In the genomic region with DNA sequence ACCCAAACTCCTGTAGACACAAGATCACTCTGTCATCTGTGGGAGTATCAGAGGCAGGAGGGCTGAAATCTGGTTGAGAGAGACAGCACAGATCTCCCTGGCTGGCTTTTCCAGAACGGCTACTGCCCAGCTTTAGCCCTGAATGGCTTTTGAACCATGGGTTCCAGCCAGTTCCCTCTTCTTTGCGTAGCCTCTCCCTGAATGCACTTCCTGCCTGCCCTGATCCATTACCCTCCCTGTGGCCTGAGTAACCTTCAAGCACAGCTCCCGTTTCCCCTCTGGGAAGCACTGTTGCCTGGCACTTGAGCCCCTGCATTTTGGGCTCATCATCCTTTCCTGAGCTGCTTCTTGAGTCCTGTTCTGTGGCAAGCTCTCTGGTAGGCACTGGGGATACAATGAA, we compare ENCODE assay signal across 24 cellular contexts.
A peak's percentile ranks its signal among the peaks of the same experiment; 100 is the strongest.
DNase-seq lines count a peak whose midpoint lies in the region; ATAC-seq and TF ChIP-seq lines count a peak whose summit lies in the region.
"Had no signal": no experiment of that assay in that cellular context is flagged by ENCODE, and none has a peak within 500 bp of the region (broad histone marks: within the 10 kb centered on the region; RNA-seq: fewer than 3 reads in every experiment).

No MANE protein-coding gene starts in this region.

- peaks cover 3% of the 10 kb centered on the region; the same call in 2 of the 3 replicates for H3K36me3 Mint-ChIP-seq in GM23338 (ENCODE audit: low read depth)
- no peaks in the 10 kb centered on the region for H3K36me3 Mint-ChIP-seq in WTC11
- H3K36me3 Mint-ChIP-seq: activated CD4-positive, alpha-beta memory T cell treated with anti-CD3 and anti-CD28 coated beads for 36 hours; activated naive CD8-positive, alpha-beta T cell had no signal

- TF ChIP-seq POLR2A in testis (IDR thresholded peaks at IDR 0.05): no peak

- no peaks in the 10 kb centered on the region for H3K27me3 ChIP-seq in GM23338 (ENCODE audit: insufficient read depth)
- H3K27me3 ChIP-seq in neuronal stem cell (ENCODE audit: control insufficient read depth in 3 of 3, insufficient read depth in 3 of 3, low read depth in 1 of 3, low read length in 3 of 3): no peaks in the 10 kb centered on the region
- no peaks in the 10 kb centered on the region for H3K27me3 ChIP-seq in testis
- H3K27me3 ChIP-seq: BE2C, cardiac muscle cell had no signal

- POLR2A ChIA-PET in WTC11 (lab: Charles Lee): interaction anchor here (0.6 to 0.7 kb wide), 2 partner anchors 92 to 133 kb away, joined by 3 to 5 read pairs; no protein-coding TSS in a partner anchor

- H3K4me2 ChIP-seq in GM23338: no peak overlapping the region
- no peak overlapping the region for H3K4me2 ChIP-seq in neuronal stem cell (ENCODE audit: insufficient read depth, low read length, poor library complexity, severe bottlenecking)

- H3K9ac ChIP-seq in neuronal stem cell (ENCODE audit: low read depth, low read length, poor library complexity): peak overlapping the region; percentile 66

- H3K27ac ChIP-seq in GM23338 (ENCODE audit: low read depth) (peak overlapping the region; percentile 63; the same call in 1 of the 2 replicates), neuronal stem cell (replicated peaks; ENCODE audit: low read length) (no peak overlapping the region), testis (no peak overlapping the region)
- H3K27ac ChIP-seq: cardiac muscle cell had no signal

- CTCF ChIA-PET in WTC11 (lab: Charles Lee): interaction anchor here (0.9 to 2.9 kb wide), 9 partner anchors 9 to 137 kb away, joined by 3 to 12 read pairs (median 4); no protein-coding TSS in a partner anchor

- no peak overlapping the region for H3K14ac ChIP-seq in neuronal stem cell (ENCODE audit: low read length)

- no peak for DNase-seq in GM23338 (ENCODE audit: low spot score)
- no peak for DNase-seq in WTC11 (ENCODE audit: low spot score)
- DNase-seq in islet precursor cell: peak; percentile 49
- DNase-seq in neuronal stem cell (ENCODE audit: low spot score): no peak
- DNase-seq in NCI-H1930 (lab: John Stamatoyannopoulos, UW): no peak
- DNase-seq in testis: no peak
- no peak for DNase-seq in RPMI8226
- DNase-seq: activated CD4-positive, alpha-beta memory T cell treated with anti-CD3 and anti-CD28 coated beads for 36 hours; aorta; BE2C; COR-L47; DND-41; HCEC 1CT; NCI-H1092; NCI-H187 treated with DMSO at 0.1 percent for 48 hours; NCI-H2227 treated with DMSO at 0.1 percent for 48 hours; SHP77 treated with DMSO at 0.1 percent for 48 hours; stimulated activated CD8-positive, alpha-beta memory T cell treated with anti-CD3 and anti-CD28 coated beads, Interleukin-4, amount 100 ng/mL, for 48 hours; T1000 had no signal

- no peak overlapping the region for H2BK5ac ChIP-seq in neuronal stem cell (ENCODE audit: low read length)

- no peak overlapping the region for H2BK12ac ChIP-seq in neuronal stem cell (ENCODE audit: low read length)

- H3K9me3 Mint-ChIP-seq in GM23338 (no peaks in the 10 kb centered on the region), WTC11 (peaks cover 18% of the 10 kb centered on the region)
- H3K9me3 Mint-ChIP-seq: activated CD4-positive, alpha-beta memory T cell treated with anti-CD3 and anti-CD28 coated beads for 36 hours; activated T-helper 2 cell treated with anti-CD3 and anti-CD28 coated beads, Interferon-gamma antibody, Interleukin-2, Interleukin-4, amounts not matched to agents 10 μg/mL and 5 μg/mL and 100 μg/mL, durations not matched to agents 14 hours and 24 hours and 36 hours had no signal

- no peak overlapping the region for H3K18ac ChIP-seq in neuronal stem cell (ENCODE audit: low read length)

- H3K4me3 ChIP-seq in GM23338 (no peak overlapping the region), neuronal stem cell (ENCODE audit: low read length in 2 of 2) (no peak overlapping the region), testis (no peak overlapping the region)
- H3K4me3 ChIP-seq: cardiac muscle cell had no signal

- no peak overlapping the region for H2AFZ ChIP-seq in GM23338
- no peak overlapping the region for H2AFZ ChIP-seq in neuronal stem cell (ENCODE audit: low read length)

- no peak overlapping the region for H3K23ac ChIP-seq in neuronal stem cell (ENCODE audit: low read depth, low read length, poor library complexity)

- peaks cover 0 to 12% of the 10 kb centered on the region in 2 donors for H3K9me3 ChIP-seq in neuronal stem cell (replicated peaks in 1 of 2; ENCODE audit: control insufficient read depth in 2 of 2, insufficient read depth in 1 of 2, low read depth in 1 of 2, low read length in 2 of 2)
- H3K9me3 ChIP-seq in testis: no peaks in the 10 kb centered on the region
- H3K9me3 ChIP-seq: BE2C had no signal

- no peaks in the 10 kb centered on the region for H3K9me2 ChIP-seq in GM23338 (ENCODE audit: insufficient read depth)

- no peak overlapping the region for H2BK15ac ChIP-seq in neuronal stem cell (ENCODE audit: low read length)

- no peak overlapping the region for H3K4me3 Mint-ChIP-seq in GM23338
- no peak overlapping the region for H3K4me3 Mint-ChIP-seq in WTC11
- H3K4me3 Mint-ChIP-seq: activated CD4-positive, alpha-beta memory T cell treated with anti-CD3 and anti-CD28 coated beads for 36 hours; activated naive CD8-positive, alpha-beta T cell had no signal

- H3K4ac ChIP-seq in neuronal stem cell (ENCODE audit: low read length): no peak overlapping the region

- peaks cover 6% of the 10 kb centered on the region for H3K79me1 ChIP-seq in neuronal stem cell (ENCODE audit: low read depth, low read length)

- H2AK5ac ChIP-seq in neuronal stem cell (ENCODE audit: low read depth, low read length): no peak overlapping the region

- H4K91ac ChIP-seq in neuronal stem cell (ENCODE audit: low read depth, low read length, poor library complexity): no peak overlapping the region

- H3K36me3 ChIP-seq in GM23338 (ENCODE audit: insufficient read depth) (no peaks in the 10 kb centered on the region), neuronal stem cell (replicated peaks in 1 of 2; ENCODE audit: control insufficient read depth in 2 of 2, insufficient read depth in 2 of 2, low read length in 2 of 2) (peaks cover 6 to 12% of the 10 kb centered on the region in 2 donors), testis (ENCODE audit: low read depth, missing control alignments) (no peaks in the 10 kb centered on the region)
- H3K36me3 ChIP-seq: BE2C, cardiac muscle cell had no signal

- intact Hi-C loops in testis (cut with DNase I; ENCODE audit: low total_unique reads): no loop called here

- H3K4me1 ChIP-seq in GM23338 (ENCODE audit: insufficient read depth): peaks cover 24% of the 10 kb centered on the region
- peaks cover 2 to 4% of the 10 kb centered on the region in 2 donors for H3K4me1 ChIP-seq in neuronal stem cell (ENCODE audit: control insufficient read depth in 2 of 2, insufficient read depth in 1 of 2, low read depth in 1 of 2, low read length in 2 of 2)
- no peaks in the 10 kb centered on the region for H3K4me1 ChIP-seq in testis

- H4K20me1 ChIP-seq in GM23338 (replicated peaks; ENCODE audit: insufficient read depth): peaks cover 6% of the 10 kb centered on the region

- no CpG with 5 or more reads among the region's 3 CpGs for WGBS in neuronal stem cell (ENCODE audit: extremely low coverage in 2 of 2, insufficient read length in 2 of 2, insufficient replicate concordance in 1 of 2), 2 donors
- 67 to 70% methylated on average over 3 of the region's 3 CpGs for WGBS in testis, 2 donors

- H3K79me2 ChIP-seq in GM23338 (replicated peaks; ENCODE audit: insufficient read depth): peaks cover 52% of the 10 kb centered on the region

- H3F3A ChIP-seq in GM23338 (replicated peaks; ENCODE audit: low read depth): 0 out of 2 replicates have a peak, but pooled peaks cover 3% of the 10 kb centered on the region

- H3K27ac Mint-ChIP-seq in GM23338 (peak overlapping the region; percentile 69), WTC11 (peak overlapping the region; percentile 26)
- H3K27ac Mint-ChIP-seq: activated CD4-positive, alpha-beta memory T cell treated with anti-CD3 and anti-CD28 coated beads for 36 hours; activated naive CD8-positive, alpha-beta T cell; activated T-helper 2 cell treated with anti-CD3 and anti-CD28 coated beads, Interferon-gamma antibody, Interleukin-2, Interleukin-4, amounts not matched to agents 10 μg/mL and 5 μg/mL and 100 μg/mL, durations not matched to agents 14 hours and 24 hours and 36 hours had no signal

- H2BK120ac ChIP-seq in neuronal stem cell (ENCODE audit: low read depth, low read length): no peak overlapping the region

- H3K4me1 Mint-ChIP-seq in GM23338: peaks cover 38% of the 10 kb centered on the region
- H3K4me1 Mint-ChIP-seq in WTC11: peaks cover 30% of the 10 kb centered on the region

- ATAC-seq in GM23338: peak; percentile 70
- ATAC-seq in WTC11: peak; percentile 71
- ATAC-seq in HG02884 (IDR thresholded peaks at IDR 0.05; ENCODE audit: unreplicated experiment): no peak

- H3K27me3 Mint-ChIP-seq in GM23338 (ENCODE audit: insufficient read depth, low read depth, poor library complexity): peaks cover 7% of the 10 kb centered on the region
- H3K27me3 Mint-ChIP-seq in WTC11 (ENCODE audit: low read depth): no peaks in the 10 kb centered on the region
- H3K27me3 Mint-ChIP-seq: progenitor cell of endocrine pancreas had no signal

- H4K8ac ChIP-seq in neuronal stem cell (ENCODE audit: low read depth, low read length): no peak overlapping the region

- TF ChIP-seq CTCF in GM23338 (conservative IDR thresholded peaks at IDR 0.05; ENCODE audit: low read depth in 2 of 2): no peak
- TF ChIP-seq CTCF in WTC11 (IDR thresholded peaks at IDR 0.05): no peak
- no peak for TF ChIP-seq CTCF in testis (IDR thresholded peaks at IDR 0.05)

TF ChIP-seq in GM23338, 12 proteins besides CTCF, POLR2A, EP300 and RAD21:
- TF ChIP-seq ZNF331 (CRISPR knock-in tag; IDR thresholded peaks at IDR 0.05; ENCODE audit: low read depth): no peak
- no peak for TF ChIP-seq JUNB (IDR thresholded peaks at IDR 0.05; ENCODE audit: unreplicated experiment)

TF ChIP-seq in WTC11, 78 proteins besides CTCF, POLR2A, EP300 and RAD21 (continues in another document):
- TF ChIP-seq, protein P1, sequence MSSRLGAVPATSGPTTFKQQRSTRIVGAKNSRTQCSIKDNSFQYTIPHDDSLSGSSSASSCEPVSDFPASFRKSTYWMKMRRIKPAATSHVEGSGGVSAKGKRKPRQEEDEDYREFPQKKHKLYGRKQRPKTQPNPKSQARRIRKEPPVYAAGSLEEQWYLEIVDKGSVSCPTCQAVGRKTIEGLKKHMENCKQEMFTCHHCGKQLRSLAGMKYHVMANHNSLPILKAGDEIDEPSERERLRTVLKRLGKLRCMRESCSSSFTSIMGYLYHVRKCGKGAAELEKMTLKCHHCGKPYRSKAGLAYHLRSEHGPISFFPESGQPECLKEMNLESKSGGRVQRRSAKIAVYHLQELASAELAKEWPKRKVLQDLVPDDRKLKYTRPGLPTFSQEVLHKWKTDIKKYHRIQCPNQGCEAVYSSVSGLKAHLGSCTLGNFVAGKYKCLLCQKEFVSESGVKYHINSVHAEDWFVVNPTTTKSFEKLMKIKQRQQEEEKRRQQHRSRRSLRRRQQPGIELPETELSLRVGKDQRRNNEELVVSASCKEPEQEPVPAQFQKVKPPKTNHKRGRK (CRISPR knock-in tag; IDR thresholded peaks at IDR 0.05; ENCODE audit: borderline replicate concordance): no peak
